In genomic region chr14:59358105-59358504, GRCh38 we compare ENCODE assay signal across 10 cellular contexts.
DNase-seq lines count a peak whose midpoint lies in the region; ATAC-seq lines count a peak whose summit lies in the region.
"Had no signal": no experiment of that assay in that cellular context is flagged by ENCODE, and none has a peak within 500 bp of the region (broad histone marks: within the 10 kb centered on the region; RNA-seq: fewer than 3 reads in every experiment).

No MANE protein-coding gene starts in this region.

- H3K27ac ChIP-seq in aorta (ENCODE audit: low read depth in 1 of 2, low read length in 2 of 2) = peak overlapping the region in 1 of 2 donors; percentile 47

- no peaks in the 10 kb centered on the region for H3K9me3 Mint-ChIP-seq in activated naive CD4-positive, alpha-beta T cell treated with anti-CD3 and anti-CD28 coated beads, Interleukin-2, amount 50 U/mL, for 72 hours
- H3K9me3 Mint-ChIP-seq: central memory CD8-positive, alpha-beta T cell had no signal

- no peaks in the 10 kb centered on the region for H3K9me3 ChIP-seq in aorta (ENCODE audit: control insufficient read depth, low read length)

- intact Hi-C loops in Right ventricle myocardium inferior (cut with DNase I) (loop anchor here (2.0 kb wide), 1 partner anchor 71 kb away; no protein-coding TSS in a partner anchor), cardiac septum (cut with DNase I) (no loop called here), aorta (cut with DNase I) (no loop called here)

- H3K27me3 ChIP-seq in aorta (ENCODE audit: control insufficient read depth in 1 of 2, insufficient read depth in 2 of 2, low read length in 1 of 2) = no peaks in the 10 kb centered on the region

- peaks cover 2 to 9% of the 10 kb centered on the region in 2 donors for H3K36me3 ChIP-seq in aorta (ENCODE audit: control insufficient read depth in 1 of 2, insufficient read depth in 2 of 2, low read length in 1 of 2)

- WGBS in aorta, 2 donors = 3 to 14% methylated on average over 1 of the region's 1 CpG

- DNase-seq in Right ventricle myocardium inferior (ENCODE audit: missing footprints) (no peak), cardiac septum (ENCODE audit: low spot score) (no peak), amniotic epithelial cell (ENCODE audit: low read depth) (peak; percentile 86), islet precursor cell (peak; percentile 72), aorta (peak in 1 of 2 donors; percentile 64), NK-92 (lab: John Stamatoyannopoulos, UW; ENCODE audit: unreplicated experiment) (no peak)
- DNase-seq in activated naive CD4-positive, alpha-beta T cell treated with anti-CD3 and anti-CD28 coated beads, Interleukin-2, amount 50 U/mL, for 72 hours (ENCODE audit: low spot score in 2 of 2) = no peak
- DNase-seq: stimulated activated CD4-positive, alpha-beta T cell treated with anti-CD3 and anti-CD28 coated beads, Interleukin-12 subunit alpha, Interleukin-12 subunit beta, amount 100 ng/mL, for 4 hours had no signal

- H3K4me1 ChIP-seq in aorta (ENCODE audit: control insufficient read depth in 1 of 2, insufficient read depth in 2 of 2, low read length in 2 of 2) = peaks cover 4 to 8% of the 10 kb centered on the region in 2 donors

- no peak overlapping the region for H3K27ac Mint-ChIP-seq in activated naive CD4-positive, alpha-beta T cell treated with anti-CD3 and anti-CD28 coated beads, Interleukin-2, amount 50 U/mL, for 72 hours

- H3K4me3 ChIP-seq in aorta (ENCODE audit: low read length in 2 of 2) = no peak overlapping the region

- H3K36me3 Mint-ChIP-seq in activated naive CD4-positive, alpha-beta T cell treated with anti-CD3 and anti-CD28 coated beads, Interleukin-2, amount 50 U/mL, for 72 hours = no peaks in the 10 kb centered on the region

- ATAC-seq in Right ventricle myocardium inferior (peak; percentile 93), aorta (ENCODE audit: low FRiP score) (peak; percentile 75), GM18517 (IDR thresholded peaks at IDR 0.05; ENCODE audit: unreplicated experiment) (no peak)
- no peak for ATAC-seq in activated naive CD4-positive, alpha-beta T cell treated with anti-CD3 and anti-CD28 coated beads, Interleukin-2, amount 50 U/mL, for 72 hours

Comparison
In these comparisons a context has a peak if more than half of its experiments do, and no peak if none do; other contexts are left out.
1. ATAC-seq: peak in Right ventricle myocardium inferior (single experiment) and aorta (single experiment); none in GM18517 (single experiment) and activated naive CD4-positive, alpha-beta T cell treated with anti-CD3 and anti-CD28 coated beads, Interleukin-2, amount 50 U/mL, for 72 hours (0 of 2).
2. DNase-seq: peak in amniotic epithelial cell (single experiment) and islet precursor cell (single experiment); none in Right ventricle myocardium inferior (single experiment), cardiac septum (single experiment), activated naive CD4-positive, alpha-beta T cell treated with anti-CD3 and anti-CD28 coated beads, Interleukin-2, amount 50 U/mL, for 72 hours (0 of 2) and NK-92 (single experiment).